9 cellular contexts compared by ENCODE assay signal in the genomic region with DNA sequence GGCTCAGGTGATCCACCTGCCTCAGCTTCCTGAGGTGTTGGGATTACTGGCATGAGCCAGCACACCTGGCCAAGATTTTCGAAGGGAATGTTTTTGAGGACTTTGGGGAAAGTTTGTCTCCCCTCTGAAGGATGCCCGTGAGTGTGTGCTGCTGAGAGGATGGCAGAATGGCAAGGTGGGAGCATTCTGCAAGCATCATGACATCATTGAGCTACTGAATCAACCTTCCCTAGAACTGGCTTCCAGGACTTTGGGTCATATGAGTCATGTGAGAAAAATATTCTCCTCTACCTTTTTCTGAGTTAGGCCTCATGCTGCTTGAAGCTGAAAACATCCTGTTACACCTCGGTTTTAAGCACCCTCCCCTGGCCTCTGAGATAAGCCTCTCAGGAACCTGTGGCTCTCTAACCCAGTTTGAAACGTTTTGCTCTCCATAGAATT. TPM values are rescaled to one million over a fixed set of nuclear protein-coding genes. Genes with fewer than 3 reads are reported as not detected.
DNase-seq lines count a peak whose midpoint lies in the region; ATAC-seq and TF ChIP-seq lines count a peak whose summit lies in the region.
"Had no signal": no experiment of that assay in that cellular context is flagged by ENCODE, and none has a peak within 500 bp of the region (broad histone marks: within the 10 kb centered on the region; RNA-seq: fewer than 3 reads in every experiment).

No MANE protein-coding gene starts in this region.

- in situ Hi-C loops in transverse colon (cut with MboI; ENCODE audit: low pct_ligation_motif_present in 1 of 4, low pct_unique_long_range_greater_than_20kb in 1 of 4, low sequenced_read_pairs in 3 of 4) = no loop called here

- no peak overlapping the region for H3K27ac Mint-ChIP-seq in Calu3 (ENCODE audit: unreplicated experiment)
- H3K27ac Mint-ChIP-seq: dendritic cell treated with granulocyte-macrophage colony-stimulating factor and Interleukin-4, amounts not matched to agents 40 ng/mL and 50 ng/mL, for 4 days had no signal

- H3K4me3 Mint-ChIP-seq in Calu3 (ENCODE audit: low read depth, unreplicated experiment) = no peak overlapping the region
- H3K4me3 Mint-ChIP-seq: dendritic cell treated with granulocyte-macrophage colony-stimulating factor and Interleukin-4, amounts not matched to agents 40 ng/mL and 50 ng/mL, for 4 days had no signal

- TF ChIP-seq POLR2A in transverse colon (IDR thresholded peaks at IDR 0.05) = no peak

- CTCF ChIA-PET in Calu3 (lab: Charles Lee) = no interaction called here

- DNase-seq in GM12864 (ENCODE audit: low read depth) (no peak), glomerular visceral epithelial cell (ENCODE audit: extremely low spot score) (peak; percentile 39), transverse colon (no peak), NCI-H510A (lab: John Stamatoyannopoulos, UW) (no peak), Calu3 (no peak), NCI-H510A treated with DMSO at 0.1 percent for 48 hours (lab: John Stamatoyannopoulos, UW) (no peak)
- peak; percentile 74 for DNase-seq in activated CD8-positive, alpha-beta memory T cell treated with anti-CD3 and anti-CD28 coated beads for 24 hours

- H3K4me1 Mint-ChIP-seq in Calu3 (ENCODE audit: low read depth, unreplicated experiment) = peaks cover 17% of the 10 kb centered on the region

- peak overlapping the region; percentile 9; the same call in 1 of the 2 replicates for H3K4me3 ChIP-seq in GM12864 (ENCODE audit: low read depth, low read length)
- H3K4me3 ChIP-seq in transverse colon = no peak overlapping the region

- intact Hi-C loops in transverse colon (cut with DNase I; ENCODE audit: low total_unique reads) = no loop called here
- intact Hi-C loops in Calu3 (cut with micrococcal nuclease; ENCODE audit: unreplicated experiment) = no loop called here

- no peaks in the 10 kb centered on the region for H3K36me3 Mint-ChIP-seq in Calu3 (ENCODE audit: insufficient read depth, unreplicated experiment)

- H3K9me3 Mint-ChIP-seq in Calu3 (ENCODE audit: low read depth, unreplicated experiment) = no peaks in the 10 kb centered on the region
- H3K9me3 Mint-ChIP-seq: dendritic cell treated with granulocyte-macrophage colony-stimulating factor and Interleukin-4, amounts not matched to agents 40 ng/mL and 50 ng/mL, for 4 days had no signal

- peak overlapping the region; percentile 57 to 76 (median 64) for H3K27ac ChIP-seq in transverse colon

- BruUV-seq in Calu3 (replicated peaks; lab: Mats Ljungman, UMichigan) = no TSS peak

- no peak for TF ChIP-seq EP300 in transverse colon (IDR thresholded peaks at IDR 0.05; ENCODE audit: low read depth)

- H3K27me3 Mint-ChIP-seq in Calu3 (ENCODE audit: unreplicated experiment) = no peaks in the 10 kb centered on the region
- H3K27me3 Mint-ChIP-seq: dendritic cell treated with granulocyte-macrophage colony-stimulating factor and Interleukin-4, amounts not matched to agents 40 ng/mL and 50 ng/mL, for 4 days had no signal

- peaks cover 0 to 23% (median 11%) of the 10 kb centered on the region in 4 donors for H3K4me1 ChIP-seq in transverse colon

- 45 to 68% methylated on average over 2 to 4 of the region's 4 CpGs for WGBS in transverse colon (ENCODE audit: low coverage in 1 of 2), 2 donors

- H3K27me3 ChIP-seq in transverse colon = no peaks in the 10 kb centered on the region

- H3K36me3 ChIP-seq in transverse colon = no peaks in the 10 kb centered on the region

- ATAC-seq in HG02678 (IDR thresholded peaks at IDR 0.05; ENCODE audit: unreplicated experiment) = peak; percentile 40

- H3K9me3 ChIP-seq in transverse colon = no peaks in the 10 kb centered on the region

- TF ChIP-seq CTCF in GM12864 (IDR thresholded peaks at IDR 0.05; ENCODE audit: low read depth, low read length, missing control alignments) (no peak), transverse colon (IDR thresholded peaks at IDR 0.05) (no peak), Calu3 (IDR thresholded peaks at IDR 0.05; ENCODE audit: unreplicated experiment) (no peak)

RNA-seq across cellular contexts. Expression of gene TMEM131L, which starts 31.0 kb away (rescaled TPM):
- 10 to 100 TPM in 2 of 4 donors, 1 to 10 TPM in 2; 5.2 to 14.8 (median 8.3) TPM for total RNA-seq in transverse colon
- total RNA-seq in Calu3 (2022) = 8.8 and 9.4 TPM in 2 replicates

Comparison
In these comparisons a context has a peak if more than half of its experiments do, and no peak if none do; other contexts are left out.
1. DNase-seq: peak in activated CD8-positive, alpha-beta memory T cell treated with anti-CD3 and anti-CD28 coated beads for 24 hours (single experiment) and glomerular visceral epithelial cell (single experiment); none in GM12864 (single experiment), transverse colon (single experiment), NCI-H510A (single experiment), Calu3 (single experiment) and NCI-H510A treated with DMSO at 0.1 percent for 48 hours (single experiment).